In genomic region chr16:71895679-71896385, GRCh38 we compare ENCODE assay signal across 8 cellular contexts. TPM values are rescaled to one million over a fixed set of nuclear protein-coding genes. Genes with fewer than 3 reads are reported as not detected.
DNase-seq lines count a peak whose midpoint lies in the region; ATAC-seq, FAIRE-seq and TF ChIP-seq lines count a peak whose summit lies in the region.

No MANE protein-coding gene starts in this region.

- H3K9me2 ChIP-seq in PC-9 (ENCODE audit: insufficient read depth): no peaks in the 10 kb centered on the region

- H3K79me2 ChIP-seq in PC-9 (ENCODE audit: low read depth) (peaks cover 56% of the 10 kb centered on the region), keratinocyte (ENCODE audit: control insufficient read depth, insufficient read depth, low read length) (peaks cover 55% of the 10 kb centered on the region)

- ATAC-seq in GM18498 (IDR thresholded peaks at IDR 0.05; ENCODE audit: unreplicated experiment) (peak; percentile 33), HG02885 (IDR thresholded peaks at IDR 0.05; ENCODE audit: poor library complexity, unreplicated experiment) (peak; percentile 34)

- H3K9me3 ChIP-seq in PC-9 (ENCODE audit: insufficient read depth, low read depth) (no peaks in the 10 kb centered on the region), keratinocyte (ENCODE audit: control insufficient read depth, low read depth, low read length) (no peaks in the 10 kb centered on the region)

- peak overlapping the region; percentile 85 for H3K4me2 ChIP-seq in PC-9
- peak overlapping the region; percentile 90 for H3K4me2 ChIP-seq in keratinocyte (ENCODE audit: control insufficient read depth, extremely low read depth, insufficient read depth, low read depth, low read length)

- H3K9ac ChIP-seq in keratinocyte (ENCODE audit: control insufficient read depth, extremely low read depth, insufficient read depth, low read length): peak overlapping the region; percentile 98

- CTCF ChIA-PET in PC-9 (lab: Charles Lee): no interaction called here

- DNase-seq in PC-9 (peak in 1 of 2 experiments; percentile 42), T47D (ENCODE audit: low read depth in 1 of 2, low spot score in 1 of 2) (peak; percentile 33 to 50), keratinocyte (ENCODE audit: low read depth, low spot score) (no peak)
- peak in 2 of 3 donors; percentile 6 to 19 for DNase-seq in stimulated activated CD4-positive, alpha-beta T cell treated with anti-CD3 and anti-CD28 coated beads, TNF-alpha, amount 100 ng/mL, for 48 hours (ENCODE audit: low read depth in 3 of 3)
- no peak for DNase-seq in activated effector memory CD4-positive, alpha-beta T cell treated with anti-CD3 and anti-CD28 coated beads, Interleukin-2, amount 50 U/mL, for 16 hours

- POLR2A ChIA-PET in PC-9 (lab: Charles Lee; ENCODE audit: unreplicated experiment): interaction anchor here (0.5 to 0.9 kb wide), 2 partner anchors 87 kb away, joined by 4 to 5 read pairs; partner anchors contain the start of gene AP1G1

- H3K27ac ChIP-seq in 22Rv1 (peak overlapping the region; percentile 93), PC-9 (peak overlapping the region; percentile 90), keratinocyte (ENCODE audit: control insufficient read depth, insufficient read depth, low read length) (peak overlapping the region; percentile 92)

- intact Hi-C loops in PC-9 (cut with micrococcal nuclease; ENCODE audit: unreplicated experiment): loop anchor here (1.0 kb wide), 1 partner anchor 88 kb away; the partner anchor contains the start of gene AP1G1

- no peaks in the 10 kb centered on the region for H3K9me1 ChIP-seq in keratinocyte (ENCODE audit: control insufficient read depth, extremely low read depth, insufficient read depth, low read length)

- no peak for FAIRE-seq in keratinocyte (lab: Jason Lieb, UNC)

- H3K4me1 ChIP-seq in PC-9 (replicated peaks; ENCODE audit: insufficient read depth) (peaks cover 22% of the 10 kb centered on the region), keratinocyte (ENCODE audit: control insufficient read depth, extremely low read depth, insufficient read depth, low read length) (peaks cover 3% of the 10 kb centered on the region)

- in situ Hi-C loops in T47D (cut with HindIII; ENCODE audit: low pct_unique_long_range_greater_than_20kb, low sequenced_read_pairs): no loop called here

- H2AFZ ChIP-seq in PC-9: peak overlapping the region; percentile 88
- peak overlapping the region; percentile 96 for H2AFZ ChIP-seq in keratinocyte (ENCODE audit: control insufficient read depth, low read length)

- H3K27me3 ChIP-seq in PC-9 (ENCODE audit: insufficient read depth, low read depth) (no peaks in the 10 kb centered on the region), keratinocyte (ENCODE audit: control insufficient read depth, extremely low read depth, insufficient read depth, low read length) (no peaks in the 10 kb centered on the region)

- H3K4me3 ChIP-seq in PC-9: peak overlapping the region; percentile 100
- H3K4me3 ChIP-seq in keratinocyte (ENCODE audit: control insufficient read depth in 2 of 3, extremely low read depth in 1 of 3, insufficient read depth in 2 of 3, low read depth in 1 of 3, low read length in 3 of 3): peak overlapping the region; percentile 91 to 100 (median 96)

- dilution Hi-C loops in keratinocyte (cut with MboI; ENCODE audit: extremely low pct_ligation_motif_present, low sequenced_read_pairs): no loop called here

- H4K20me1 ChIP-seq in PC-9 (ENCODE audit: insufficient read depth) (peaks cover 41% of the 10 kb centered on the region), keratinocyte (ENCODE audit: control insufficient read depth, extremely low read depth, insufficient read depth, low read length) (peaks cover 5% of the 10 kb centered on the region)

- H3F3A ChIP-seq in PC-9 (ENCODE audit: insufficient read depth, low read depth): peaks cover 40% of the 10 kb centered on the region

- H3K36me3 ChIP-seq in PC-9 (ENCODE audit: low read depth) (peaks cover 6% of the 10 kb centered on the region; the same call in 1 of the 2 replicates), keratinocyte (ENCODE audit: control insufficient read depth in 2 of 2, extremely low read depth in 1 of 2, insufficient read depth in 2 of 2, low read length in 2 of 2) (peaks cover 0 to 3% of the 10 kb centered on the region in 2 experiments)

- TSS peak; percentile 57 for BruUV-seq in PC-9 (replicated peaks; lab: Mats Ljungman, UMichigan)

- TF ChIP-seq CTCF in 22Rv1 (IDR thresholded peaks at IDR 0.05): no peak
- TF ChIP-seq CTCF in PC-9 (conservative IDR thresholded peaks at IDR 0.05): no peak
- no peak for TF ChIP-seq CTCF in keratinocyte (optimal IDR thresholded peaks at IDR 0.05 in 1 of 3, IDR thresholded peaks at IDR 0.05 in 1 of 3, conservative IDR thresholded peaks at IDR 0.05 in 1 of 3; ENCODE audit: extremely low read depth in 1 of 3, insufficient read depth in 2 of 3, low read length in 3 of 3)

RNA-seq across cellular contexts. Expression of gene IST1, which starts 0.5 kb away (rescaled TPM):
- total RNA-seq in PC-9 (2021): 177 and 204 TPM in 2 replicates
- 179 to 188 TPM (median 187 TPM) in 3 replicates for polyA plus RNA-seq in keratinocyte
- 111 TPM for polyA plus RNA-seq in keratinocyte (2011; ENCODE audit: low read depth)
- polyA plus RNA-seq in keratinocyte (2011; cell fraction: cytosol; rRNA removed): 85.0 and 117 TPM in 2 replicates
- 303 and 335 TPM in 2 replicates for polyA plus RNA-seq in keratinocyte (2011; cell fraction: nucleus; rRNA removed)
- 88.5 and 128 TPM in 2 replicates for polyA plus RNA-seq in keratinocyte (2012; ENCODE audit: low replicate concordance)
- polyA minus RNA-seq in keratinocyte: 102 to 173 TPM (median 149 TPM) in 3 replicates
- 40.7 TPM for polyA minus RNA-seq in keratinocyte (2011; cell fraction: cytosol; rRNA and poly(A)+ RNA removed)
- polyA minus RNA-seq in keratinocyte (2011; cell fraction: nucleus; rRNA and poly(A)+ RNA removed): 77.6 and 143 TPM in 2 replicates

RNA-seq across cellular contexts. Expression of gene ZNF821, which starts 11.8 kb away (rescaled TPM):
- 5.9 TPM in 2 replicates for total RNA-seq in PC-9 (2021)
- 2.9 to 4.2 TPM (median 3.1 TPM) in 3 replicates for polyA plus RNA-seq in keratinocyte
- polyA plus RNA-seq in keratinocyte (2011; ENCODE audit: low read depth): 5.1 TPM
- polyA plus RNA-seq in keratinocyte (2011; cell fraction: cytosol; rRNA removed): 2.8 TPM in 2 replicates
- 4.8 TPM in 2 replicates for polyA plus RNA-seq in keratinocyte (2011; cell fraction: nucleus; rRNA removed)
- polyA plus RNA-seq in keratinocyte (2012; ENCODE audit: low replicate concordance): 2.8 and 4.2 TPM in 2 replicates
- polyA minus RNA-seq in keratinocyte: 2.9 to 5.3 TPM (median 4.1 TPM) in 3 replicates
- not detected for polyA minus RNA-seq in keratinocyte (2011; cell fraction: cytosol; rRNA and poly(A)+ RNA removed)
- 1.4 and 2.2 TPM in 2 replicates for polyA minus RNA-seq in keratinocyte (2011; cell fraction: nucleus; rRNA and poly(A)+ RNA removed)

RNA-seq across cellular contexts. Expression of gene ATXN1L, which starts 50.1 kb away (rescaled TPM):
- 18.2 and 25.3 TPM in 2 replicates for total RNA-seq in PC-9 (2021)
- polyA plus RNA-seq in keratinocyte: 10.8 to 16.0 TPM (median 12.8 TPM) in 3 replicates
- polyA plus RNA-seq in keratinocyte (2011; ENCODE audit: low read depth): 4.2 TPM
- polyA plus RNA-seq in keratinocyte (2011; cell fraction: cytosol; rRNA removed): 9.1 and 11.1 TPM in 2 replicates
- polyA plus RNA-seq in keratinocyte (2011; cell fraction: nucleus; rRNA removed): 24.3 and 27.1 TPM in 2 replicates
- polyA plus RNA-seq in keratinocyte (2012; ENCODE audit: low replicate concordance): 11.7 and 12.8 TPM in 2 replicates
- 15.1 to 25.6 TPM (median 16.3 TPM) in 3 replicates for polyA minus RNA-seq in keratinocyte
- polyA minus RNA-seq in keratinocyte (2011; cell fraction: cytosol; rRNA and poly(A)+ RNA removed): 10.7 TPM
- 13.3 and 19.9 TPM in 2 replicates for polyA minus RNA-seq in keratinocyte (2011; cell fraction: nucleus; rRNA and poly(A)+ RNA removed)

Comparison
In these comparisons a context has a peak if more than half of its experiments do, and no peak if none do; other contexts are left out.
1. DNase-seq: peak in T47D (2 of 2) and stimulated activated CD4-positive, alpha-beta T cell treated with anti-CD3 and anti-CD28 coated beads, TNF-alpha, amount 100 ng/mL, for 48 hours (2 of 3); none in keratinocyte (single experiment) and activated effector memory CD4-positive, alpha-beta T cell treated with anti-CD3 and anti-CD28 coated beads, Interleukin-2, amount 50 U/mL, for 16 hours (single experiment).
2. Peak in every context shown above with its lines, with median percentiles within 50 percentile points of each other: H3K27ac ChIP-seq.